24 cellular contexts compared by ENCODE assay signal in genomic region chr14:81275305-81275950, GRCh38. TPM values are rescaled to one million over a fixed set of nuclear protein-coding genes. Genes with fewer than 3 reads are reported as not detected.
DNase-seq lines count a peak whose midpoint lies in the region; ATAC-seq and TF ChIP-seq lines count a peak whose summit lies in the region.
"Had no signal": no experiment of that assay in that cellular context is flagged by ENCODE, and none has a peak within 500 bp of the region (broad histone marks: within the 10 kb centered on the region; RNA-seq: fewer than 3 reads in every experiment).

No MANE protein-coding gene starts in this region.

- peaks cover 30% of the 10 kb centered on the region for H3K4me1 Mint-ChIP-seq in neural progenitor cell
- peaks cover 0 to 5% of the 10 kb centered on the region in 2 donors for H3K4me1 Mint-ChIP-seq in effector memory CD8-positive, alpha-beta T cell (ENCODE audit: low read depth in 2 of 2)
- H3K4me1 Mint-ChIP-seq: T-cell had no signal

- whole genome bisulfite sequencing in aorta, 2 donors: 61 to 62% methylated on average over 11 of the region's 11 CpGs
- 74% methylated on average over 11 of the region's 11 CpGs for WGBS in GM23248 (ENCODE audit: low coverage in 1 of 2, low lambda C conversion rate in 2 of 2, missing lambda C conversion rate in 2 of 2), 2 experiments

- H3K36me3 Mint-ChIP-seq in neural progenitor cell: peaks cover 23% of the 10 kb centered on the region
- H3K36me3 Mint-ChIP-seq in effector memory CD8-positive, alpha-beta T cell (ENCODE audit: insufficient read depth): no peaks in the 10 kb centered on the region
- H3K36me3 Mint-ChIP-seq: T-cell had no signal

- intact Hi-C loops in Right ventricle myocardium superior (cut with DNase I) (no loop called here), aorta (cut with DNase I) (no loop called here)

- H3K9me2 ChIP-seq in GM23248 (ENCODE audit: insufficient read depth): no peaks in the 10 kb centered on the region

- peak; percentile 81 for ATAC-seq in Right ventricle myocardium superior (ENCODE audit: poor library complexity)
- ATAC-seq in aorta (ENCODE audit: low FRiP score): peak; percentile 9
- no peak for ATAC-seq in effector memory CD8-positive, alpha-beta T cell (replicated peaks)
- ATAC-seq: pancreas, T-cell had no signal

- H3K36me3 ChIP-seq in neural progenitor cell: no peaks in the 10 kb centered on the region
- H3K36me3 ChIP-seq in aorta (ENCODE audit: control insufficient read depth in 1 of 2, insufficient read depth in 2 of 2, low read length in 1 of 2): no peaks in the 10 kb centered on the region
- no peaks in the 10 kb centered on the region for H3K36me3 ChIP-seq in GM23248 (ENCODE audit: low read depth)
- H3K36me3 ChIP-seq in brain microvascular endothelial cell (replicated peaks): no peaks in the 10 kb centered on the region
- H3K36me3 ChIP-seq: pancreas had no signal

- TF ChIP-seq CTCF in neural progenitor cell (IDR thresholded peaks at IDR 0.05) (no peak), brain microvascular endothelial cell (IDR thresholded peaks at IDR 0.05; ENCODE audit: low read depth, low read length, missing control alignments) (no peak)

- H3K9me3 Mint-ChIP-seq in neural progenitor cell: no peaks in the 10 kb centered on the region
- H3K9me3 Mint-ChIP-seq in effector memory CD8-positive, alpha-beta T cell: no peaks in the 10 kb centered on the region
- H3K9me3 Mint-ChIP-seq: activated T-helper 2 cell treated with anti-CD3 and anti-CD28 coated beads, Interferon-gamma antibody, Interleukin-2, Interleukin-4, amounts not matched to agents 10 μg/mL and 5 μg/mL and 100 μg/mL, durations not matched to agents 14 hours and 24 hours and 36 hours; T-cell had no signal

- peaks cover 3% of the 10 kb centered on the region for H3K27me3 Mint-ChIP-seq in neural progenitor cell (ENCODE audit: insufficient read depth, low read depth)
- H3K27me3 Mint-ChIP-seq in effector memory CD8-positive, alpha-beta T cell: peaks cover 31 to 43% of the 10 kb centered on the region in 2 donors

- H3K4me3 ChIP-seq in neural progenitor cell (no peak overlapping the region), aorta (ENCODE audit: low read length in 2 of 2) (no peak overlapping the region), GM23248 (no peak overlapping the region), brain microvascular endothelial cell (ENCODE audit: low read depth, low read length) (no peak overlapping the region)
- H3K4me3 ChIP-seq: coronary artery, pancreas, smooth muscle cell, stomach had no signal

- no peak overlapping the region for H3K9ac ChIP-seq in neural progenitor cell
- H3K9ac ChIP-seq in GM23248: no peak overlapping the region

- no peak overlapping the region for H2AFZ ChIP-seq in neural progenitor cell (replicated peaks)
- H2AFZ ChIP-seq in GM23248: no peak overlapping the region

- H3K79me2 ChIP-seq in neural progenitor cell (ENCODE audit: low read depth) (no peaks in the 10 kb centered on the region), GM23248 (ENCODE audit: insufficient read depth) (no peaks in the 10 kb centered on the region)

- H3K27ac ChIP-seq in neural progenitor cell: peak overlapping the region; percentile 53
- no peak overlapping the region for H3K27ac ChIP-seq in aorta (ENCODE audit: low read depth in 1 of 2, low read length in 2 of 2)
- no peak overlapping the region for H3K27ac ChIP-seq in GM23248
- H3K27ac ChIP-seq in brain microvascular endothelial cell: no peak overlapping the region
- H3K27ac ChIP-seq: HL-60, pancreas, stomach had no signal

- peak; percentile 63 for DNase-seq in NCI-H524 treated with DMSO at 0.1 percent for 48 hours (lab: John Stamatoyannopoulos, UW)
- no peak for DNase-seq in NCI-H524 (lab: John Stamatoyannopoulos, UW)
- peak; percentile 53 for DNase-seq in Right ventricle myocardium superior
- DNase-seq in neural progenitor cell (ENCODE audit: low spot score): no peak
- no peak for DNase-seq in aorta
- DNase-seq in effector memory CD8-positive, alpha-beta T cell: no peak
- no peak for DNase-seq in GM23248
- no peak for DNase-seq in brain microvascular endothelial cell
- DNase-seq: 8988T; activated CD4-positive, alpha-beta T cell treated with anti-CD3 and anti-CD28 coated beads, Interleukin-2, amount 50 U/mL, for 1 hour; AML-193; GOT3; IMR-90; mammary epithelial cell; NCI-H774; pancreas; SHP77; stimulated activated CD4-positive, alpha-beta T cell treated with anti-CD3 and anti-CD28 coated beads, Interleukin-4, amount 100 ng/mL, for 24 hours; stomach; T-cell had no signal

- peak overlapping the region; percentile 46 for H3K27ac Mint-ChIP-seq in neural progenitor cell
- no peak overlapping the region for H3K27ac Mint-ChIP-seq in effector memory CD8-positive, alpha-beta T cell
- H3K27ac Mint-ChIP-seq: activated T-helper 2 cell treated with anti-CD3 and anti-CD28 coated beads, Interferon-gamma antibody, Interleukin-2, Interleukin-4, amounts not matched to agents 10 μg/mL and 5 μg/mL and 100 μg/mL, durations not matched to agents 14 hours and 24 hours and 36 hours; T-cell had no signal

- H3K4me1 ChIP-seq in neural progenitor cell: peaks cover 32% of the 10 kb centered on the region
- no peaks in the 10 kb centered on the region for H3K4me1 ChIP-seq in aorta (ENCODE audit: control insufficient read depth in 1 of 2, insufficient read depth in 2 of 2, low read length in 2 of 2)
- H3K4me1 ChIP-seq in GM23248 (ENCODE audit: insufficient read depth): no peaks in the 10 kb centered on the region
- H3K4me1 ChIP-seq: pancreas, stomach had no signal

- H3K9me3 ChIP-seq in neural progenitor cell (ENCODE audit: low read depth): no peaks in the 10 kb centered on the region
- H3K9me3 ChIP-seq in aorta (ENCODE audit: control insufficient read depth, low read length): no peaks in the 10 kb centered on the region
- H3K9me3 ChIP-seq in GM23248 (ENCODE audit: low read depth): no peaks in the 10 kb centered on the region
- H3K9me3 ChIP-seq: pancreas, stomach had no signal

- H3F3A ChIP-seq in neural progenitor cell (ENCODE audit: low read depth): no peaks in the 10 kb centered on the region
- no peaks in the 10 kb centered on the region for H3F3A ChIP-seq in GM23248 (ENCODE audit: insufficient read depth)

- no peak overlapping the region for H3K4me3 Mint-ChIP-seq in neural progenitor cell
- H3K4me3 Mint-ChIP-seq in effector memory CD8-positive, alpha-beta T cell: no peak overlapping the region
- H3K4me3 Mint-ChIP-seq: T-cell had no signal

- no peaks in the 10 kb centered on the region for H3K27me3 ChIP-seq in neural progenitor cell
- peaks cover 0 to 2% of the 10 kb centered on the region in 2 donors for H3K27me3 ChIP-seq in aorta (ENCODE audit: control insufficient read depth in 1 of 2, insufficient read depth in 2 of 2, low read length in 1 of 2)
- H3K27me3 ChIP-seq in GM23248 (replicated peaks; ENCODE audit: insufficient read depth): peaks cover 21% of the 10 kb centered on the region
- no peaks in the 10 kb centered on the region for H3K27me3 ChIP-seq in brain microvascular endothelial cell (replicated peaks)
- H3K27me3 ChIP-seq: pancreas, stomach had no signal

- peak overlapping the region; percentile 24 for H3K4me2 ChIP-seq in neural progenitor cell
- no peak overlapping the region for H3K4me2 ChIP-seq in GM23248 (ENCODE audit: unreplicated experiment)
- H3K4me2 ChIP-seq: smooth muscle cell had no signal

- H4K20me1 ChIP-seq in neural progenitor cell (ENCODE audit: low read depth): no peaks in the 10 kb centered on the region
- no peaks in the 10 kb centered on the region for H4K20me1 ChIP-seq in GM23248 (ENCODE audit: insufficient read depth)

- in situ Hi-C loops in GM23248 (cut with MboI): no loop called here
- in situ Hi-C loops in brain microvascular endothelial cell (cut with HindIII; ENCODE audit: low pct_ligation_motif_present, low sequenced_read_pairs): no loop called here

RNA-seq across cellular contexts. Expression of gene GTF2A1, which starts 54.7 kb away (rescaled TPM):
- total RNA-seq in Right ventricle myocardium superior: 17.1 TPM
- total RNA-seq in neural progenitor cell (ENCODE audit: low replicate concordance): 40.5 and 63.1 TPM in 2 replicates
- 10 to 100 TPM; 32.1 to 33.4 TPM for total RNA-seq in aorta
- polyA plus RNA-seq in aorta: 10 to 100 TPM in 1 of 2 donors, 1 to 10 TPM in 1; 8.5 to 10.7 TPM
- 22.5 and 27.8 TPM in 2 replicates for total RNA-seq in GM23248 (2014; rRNA removed; shearing (Covaris generic))
- 3.8 and 3.9 TPM in 2 replicates for polyA plus RNA-seq in GM23248 (2016; fragmentation: Nextera tagmentation; extraction: Ambion mirVana)

Comparison
In these comparisons a context has a peak if more than half of its experiments do, and no peak if none do; other contexts are left out.
1. DNase-seq: peak in NCI-H524 treated with DMSO at 0.1 percent for 48 hours (single experiment) and Right ventricle myocardium superior (single experiment); none in NCI-H524 (0 of 2), neural progenitor cell (single experiment), aorta (0 of 2), effector memory CD8-positive, alpha-beta T cell (0 of 3), GM23248 (single experiment) and brain microvascular endothelial cell (single experiment).